8 cellular contexts compared by ENCODE assay signal in the genomic region with DNA sequence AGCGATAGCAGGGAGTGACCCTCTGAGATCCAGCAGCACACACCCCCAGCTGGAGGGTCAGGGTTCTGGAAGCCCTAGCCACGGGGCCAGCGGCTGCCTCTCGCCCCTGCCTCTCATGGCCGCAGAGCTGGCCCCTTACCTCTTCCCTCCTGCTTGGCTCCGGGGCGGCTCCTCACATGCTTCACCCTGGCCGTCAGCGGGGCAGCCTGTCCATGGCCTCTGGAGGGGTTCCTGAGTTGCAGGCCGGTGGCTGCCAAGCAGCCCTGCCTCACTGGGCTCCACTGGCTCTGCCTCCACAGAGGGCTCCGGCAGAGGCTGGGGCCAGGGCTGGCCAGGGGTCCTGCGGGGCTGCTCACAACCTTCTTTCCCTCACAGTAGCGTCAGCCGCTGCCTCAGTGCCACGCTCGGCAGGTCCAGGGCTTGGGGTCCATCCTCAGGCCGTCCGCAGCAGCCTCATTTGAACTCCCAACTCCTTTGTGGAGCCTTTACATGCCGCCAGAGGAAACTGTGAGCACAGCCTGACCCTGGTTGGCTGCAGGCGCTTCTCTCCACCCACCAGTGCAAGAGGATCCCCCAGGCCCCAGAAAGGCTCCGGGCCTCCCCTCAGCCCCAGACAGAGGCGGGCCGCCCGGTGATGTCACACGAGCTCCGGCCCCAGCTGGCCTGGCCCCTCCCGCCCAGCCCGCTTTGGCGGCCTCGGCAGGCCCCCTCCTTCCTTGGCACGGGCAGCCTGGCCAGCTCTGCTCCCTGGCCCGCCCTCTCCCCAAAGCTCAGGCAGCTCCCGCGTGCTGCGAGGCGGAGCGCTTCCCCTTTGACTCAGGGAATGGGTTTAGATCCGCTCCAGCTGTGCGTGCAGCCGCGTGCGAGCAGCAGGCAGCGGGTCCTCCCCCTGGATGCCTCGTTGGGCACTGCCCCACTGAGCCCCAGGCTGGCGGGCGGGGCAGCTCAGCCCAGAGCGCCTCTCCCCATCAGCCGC. TPM values are rescaled to one million over a fixed set of nuclear protein-coding genes. Genes with fewer than 3 reads are reported as not detected.
A peak's percentile ranks its signal among the peaks of the same experiment; 100 is the strongest.
DNase-seq lines count a peak whose midpoint lies in the region; ATAC-seq and TF ChIP-seq lines count a peak whose summit lies in the region.

A gene with protein sequence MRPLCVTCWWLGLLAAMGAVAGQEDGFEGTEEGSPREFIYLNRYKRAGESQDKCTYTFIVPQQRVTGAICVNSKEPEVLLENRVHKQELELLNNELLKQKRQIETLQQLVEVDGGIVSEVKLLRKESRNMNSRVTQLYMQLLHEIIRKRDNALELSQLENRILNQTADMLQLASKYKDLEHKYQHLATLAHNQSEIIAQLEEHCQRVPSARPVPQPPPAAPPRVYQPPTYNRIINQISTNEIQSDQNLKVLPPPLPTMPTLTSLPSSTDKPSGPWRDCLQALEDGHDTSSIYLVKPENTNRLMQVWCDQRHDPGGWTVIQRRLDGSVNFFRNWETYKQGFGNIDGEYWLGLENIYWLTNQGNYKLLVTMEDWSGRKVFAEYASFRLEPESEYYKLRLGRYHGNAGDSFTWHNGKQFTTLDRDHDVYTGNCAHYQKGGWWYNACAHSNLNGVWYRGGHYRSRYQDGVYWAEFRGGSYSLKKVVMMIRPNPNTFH (minus strand): TSS at position 460 of the 976 bp plus-strand sequence. CDS start 13,904 bp downstream, outside the sequence.

- CTCF ChIA-PET in RWPE1 (lab: Yijun Ruan, JAX): interaction anchor here (0.6 kb wide), 1 partner anchor 283 kb away, joined by 6 read pairs; no protein-coding TSS in a partner anchor

- no peak for TF ChIP-seq CTCF in RWPE1 (conservative IDR thresholded peaks at IDR 0.05; ENCODE audit: low read depth)

- H3K4me3 ChIP-seq in ectodermal cell (ENCODE audit: insufficient read depth, low read depth, low read length): peak within 1 kb of the TSS; percentile 63

- no peaks in the 10 kb centered on the region for H3K9me3 ChIP-seq in ectodermal cell (ENCODE audit: control insufficient read depth, low read length)

- H3K36me3 ChIP-seq in ectodermal cell (ENCODE audit: control insufficient read depth, insufficient read depth, low read length): no peaks in the 10 kb centered on the region

- no peaks in the 10 kb centered on the region for H3K27me3 ChIP-seq in ectodermal cell (ENCODE audit: control insufficient read depth, insufficient read depth, low read length, poor library complexity, severe bottlenecking)

- H3K4me1 ChIP-seq in ectodermal cell (ENCODE audit: control insufficient read depth, insufficient read depth, low read length): peaks cover 28% of the 10 kb centered on the region

- POLR2A ChIA-PET in RWPE1 (lab: Yijun Ruan, JAX; ENCODE audit: low non-redundant PET): no interaction called here

- H3K27ac ChIP-seq in RWPE1: peak within 1 kb of the TSS; percentile 78
- peak within 1 kb of the TSS; percentile 87 for H3K27ac ChIP-seq in ectodermal cell (ENCODE audit: insufficient read depth, low read depth, low read length, poor library complexity, severe bottlenecking)

- ATAC-seq in left lobe of liver (peak; percentile 82), GM21367 (IDR thresholded peaks at IDR 0.05; ENCODE audit: unreplicated experiment) (no peak)

- DNase-seq in DMS 273 (lab: John Stamatoyannopoulos, UW; ENCODE audit: unreplicated experiment): peak; percentile 98
- DNase-seq in HCEC 1CT: peak; percentile 91
- peak; percentile 77 for DNase-seq in RWPE1 (ENCODE audit: low spot score)
- DNase-seq in left lobe of liver (ENCODE audit: low spot score): peak; percentile 62
- DNase-seq in stimulated activated CD4-positive, alpha-beta T cell treated with anti-CD3 and anti-CD28 coated beads, Interleukin-4, amount 100 ng/mL, for 1 hour: peak; percentile 8
- no peak for DNase-seq in SKM-1 treated with dmso at 0.1 percent for 144 hours (lab: John Stamatoyannopoulos, UW; ENCODE audit: unreplicated experiment)

- WGBS in ectodermal cell, 2 experiments: 1 to 2% methylated on average over 48 of the region's 48 CpGs

RNA-seq across cellular contexts. Expression of the gene that starts here (rescaled TPM):
- 32.5 TPM for polyA plus RNA-seq in ectodermal cell (2013, experiment 1 of 4)
- polyA plus RNA-seq in ectodermal cell (2013, experiment 2 of 4): 36.7 TPM
- 26.6 TPM for polyA plus RNA-seq in ectodermal cell (2013, experiment 3 of 4)
- 30.0 TPM for polyA plus RNA-seq in ectodermal cell (2013, experiment 4 of 4)
- total RNA-seq in left lobe of liver: 2.8 TPM
